In the genomic region with DNA sequence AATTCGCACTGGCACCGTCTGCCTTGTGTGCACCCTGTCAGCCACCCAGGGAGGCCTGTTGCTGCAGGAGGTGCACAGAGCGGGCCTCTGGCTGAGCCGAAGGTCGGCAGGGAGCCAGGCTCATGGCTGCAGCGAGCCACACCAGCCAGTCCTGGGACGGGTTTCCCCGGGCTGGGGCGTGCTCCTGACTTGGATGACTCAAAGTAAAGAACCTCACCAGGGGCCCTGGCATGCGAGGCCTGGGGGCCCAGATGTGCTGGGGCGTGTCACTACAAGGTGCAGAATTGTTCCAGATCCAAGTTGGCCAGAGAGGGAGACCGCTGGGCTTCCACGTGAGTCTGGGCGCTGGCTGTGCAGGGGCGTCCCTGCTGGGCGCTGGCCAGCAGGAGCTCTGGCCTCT, we compare ENCODE assay signal across 11 cellular contexts. TPM values are rescaled to one million over a fixed set of nuclear protein-coding genes. Genes with fewer than 3 reads are reported as not detected.
DNase-seq lines count a peak whose midpoint lies in the region; ATAC-seq, FAIRE-seq and TF ChIP-seq lines count a peak whose summit lies in the region.
"Had no signal": no experiment of that assay in that cellular context is flagged by ENCODE, and none has a peak within 500 bp of the region (broad histone marks: within the 10 kb centered on the region; RNA-seq: fewer than 3 reads in every experiment).

No MANE protein-coding gene starts in this region.

- TF ChIP-seq CTCF in prostate gland (IDR thresholded peaks at IDR 0.05) (no peak), ovary (IDR thresholded peaks at IDR 0.05) (no peak)

- POLR2A ChIA-PET in T-cell (lab: Charles Lee): no interaction called here

- intact Hi-C loops in prostate gland (cut with DNase I) (loop anchor here (5.0 to 10.0 kb wide), 2 partner anchors 107 to 370 kb away; no protein-coding TSS in a partner anchor), ovary (cut with DNase I) (loop anchor here in 3 of 4 donors (5.0 to 10.0 kb wide), 3 partner anchors 100 to 110 kb away; no protein-coding TSS in a partner anchor), left cardiac atrium (cut with DNase I) (loop anchor here in 1 of 2 donors (5.0 kb wide), 1 partner anchor 107 kb away; no protein-coding TSS in a partner anchor)

- H3K9me3 ChIP-seq in prostate gland: no peaks in the 10 kb centered on the region
- H3K9me3 ChIP-seq in ovary: no peaks in the 10 kb centered on the region

- 47% methylated on average over 15 of the region's 16 CpGs for WGBS in prostate gland
- WGBS in ovary, 3 donors: 83 to 91% (median 91%) methylated on average over 14 to 16 of the region's 16 CpGs

- H3K27me3 Mint-ChIP-seq in T-cell: no peaks in the 10 kb centered on the region
- H3K27me3 Mint-ChIP-seq: activated naive CD8-positive, alpha-beta T cell; T-helper 17 cell had no signal

- peak; percentile 87 for FAIRE-seq in RCC 7860 (lab: Jason Lieb, UNC)

- H3K27me3 ChIP-seq in prostate gland (replicated peaks; ENCODE audit: insufficient read depth) (no peaks in the 10 kb centered on the region), ovary (no peaks in the 10 kb centered on the region)

- no peak overlapping the region for H3K4me3 Mint-ChIP-seq in T-cell
- H3K4me3 Mint-ChIP-seq: activated CD8-positive, alpha-beta T cell treated with anti-CD3 and anti-CD28 coated beads, Interleukin-2, amount 10 ng/mL, durations not matched to agents 7 days and 5 days; activated naive CD8-positive, alpha-beta T cell; T-helper 17 cell had no signal

- TF ChIP-seq POLR2A in prostate gland (IDR thresholded peaks at IDR 0.05) (no peak), ovary (IDR thresholded peaks at IDR 0.05) (no peak)

- no peak overlapping the region for H3K27ac ChIP-seq in prostate gland
- no peak overlapping the region for H3K27ac ChIP-seq in ovary

- H3K36me3 Mint-ChIP-seq in T-cell: peaks cover 1% of the 10 kb centered on the region

- no peak for TF ChIP-seq EP300 in ovary (IDR thresholded peaks at IDR 0.05)

- H3K4me3 ChIP-seq in prostate gland: no peak overlapping the region
- H3K4me3 ChIP-seq in ovary: no peak overlapping the region

- CTCF ChIA-PET in T-cell (lab: Charles Lee): interaction anchor here (0.7 to 1.0 kb wide), 2 partner anchors 325 to 371 kb away, joined by 3 to 4 read pairs; no protein-coding TSS in a partner anchor

- peaks cover 9 to 20% (median 15%) of the 10 kb centered on the region in 3 donors for H3K4me1 Mint-ChIP-seq in T-cell

- DNase-seq in ELR (ENCODE audit: low read depth) (peak; percentile 47), RCC 7860 (ENCODE audit: low spot score) (peak; percentile 74), prostate gland (ENCODE audit: low spot score) (peak; percentile 89), ovary (no peak), MV-4-11 (lab: John Stamatoyannopoulos, UW) (no peak), T-cell (no peak), left cardiac atrium (no peak)

- H3K27ac Mint-ChIP-seq in T-cell: no peak overlapping the region
- H3K27ac Mint-ChIP-seq: activated CD8-positive, alpha-beta T cell treated with anti-CD3 and anti-CD28 coated beads, Interleukin-2, amount 10 ng/mL, durations not matched to agents 7 days and 5 days; activated naive CD8-positive, alpha-beta T cell; T-helper 17 cell had no signal

- H3K9me3 Mint-ChIP-seq in T-cell: no peaks in the 10 kb centered on the region

- H3K4me1 ChIP-seq in prostate gland (replicated peaks) (peaks cover 14% of the 10 kb centered on the region), ovary (ENCODE audit: insufficient read depth) (no peaks in the 10 kb centered on the region)

- ATAC-seq in esophagus mucosa (peak; percentile 90), T-cell (replicated peaks in 1 of 4) (no peak), left cardiac atrium (no peak)

- H3K36me3 ChIP-seq in prostate gland (no peaks in the 10 kb centered on the region), ovary (no peaks in the 10 kb centered on the region)

RNA-seq across cellular contexts. Expression of gene FBRSL1, which starts 34.5 kb away (rescaled TPM):
- total RNA-seq in esophagus mucosa (26.1 TPM), prostate gland (10 to 100 TPM; 34.2 to 69.2 TPM), ovary (10 to 100 TPM; 12.6 to 69.5 (median 54.3) TPM), T-cell (100 to 1,000 TPM in 2 of 5 donors, 10 to 100 TPM in 3; 82.1 to 114 (median 99.3) TPM), left cardiac atrium (10 to 100 TPM; 46.7 to 49.4 TPM)
- polyA plus RNA-seq in ovary: 10 to 100 TPM in 1 of 2 donors, 1 to 10 TPM in 1; 3.2 to 22.2 TPM

Comparison
In these comparisons a context has a peak if more than half of its experiments do, and no peak if none do; other contexts are left out.
1. DNase-seq: peak in ELR (single experiment), RCC 7860 (single experiment) and prostate gland (single experiment); none in ovary (0 of 5), MV-4-11 (single experiment), T-cell (0 of 34) and left cardiac atrium (single experiment).